ENCODE assay signal across 8 cellular contexts in the genomic region with DNA sequence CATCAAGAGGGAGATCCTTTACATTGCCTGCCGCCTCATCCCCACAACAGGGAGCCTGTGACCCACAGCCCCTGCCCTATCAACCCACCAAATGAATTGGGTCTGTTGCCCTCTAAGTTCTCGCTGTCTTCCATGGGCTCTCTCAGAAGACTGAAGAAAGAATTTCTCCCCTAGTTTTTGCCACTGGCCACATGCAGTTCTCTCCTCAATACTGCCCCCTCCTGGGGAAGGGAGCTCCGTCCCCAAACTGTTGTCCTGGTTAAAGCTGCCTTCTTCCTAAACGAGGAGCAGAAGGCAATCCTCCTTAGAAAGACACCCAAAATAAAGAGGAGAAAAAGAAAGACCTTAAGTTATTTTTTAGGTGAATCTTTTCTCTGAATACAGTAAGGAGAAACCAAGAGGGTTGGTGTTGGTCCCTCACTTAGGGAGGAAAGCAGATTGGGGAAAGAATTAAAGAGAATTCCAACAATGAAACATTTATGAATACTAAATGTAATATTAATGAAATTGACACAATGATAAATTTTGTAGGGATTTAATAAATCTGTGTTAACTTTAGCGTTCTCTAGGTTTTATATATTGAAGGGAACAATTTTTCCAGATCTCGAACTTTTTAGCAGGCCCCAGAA. TPM values are rescaled to one million over a fixed set of nuclear protein-coding genes. Genes with fewer than 3 reads are reported as not detected.
DNase-seq lines count a peak whose midpoint lies in the region; ATAC-seq, FAIRE-seq and TF ChIP-seq lines count a peak whose summit lies in the region.

No MANE protein-coding gene starts in this region.

- WGBS in A549 (ENCODE audit: missing lambda C conversion rate) = 20% methylated on average over 6 of the region's 6 CpGs

- no peak overlapping the region for H3K27ac Mint-ChIP-seq in activated CD8-positive, alpha-beta T cell treated with anti-CD3 and anti-CD28 coated beads, Interleukin-2, amount 10 ng/mL, durations not matched to agents 7 days and 5 days

- H3K4me2 ChIP-seq in A549 = no peak overlapping the region

- TF ChIP-seq POLR2A in A549 (IDR thresholded peaks at IDR 0.05; ENCODE audit: low read length) = no peak

- intact Hi-C loops in posterior vena cava (cut with DNase I) = loop anchor here in 1 of 2 donors (10.0 kb wide), 2 partner anchors 484 to 1174 kb away; no protein-coding TSS in a partner anchor

- H3K4me1 Mint-ChIP-seq in activated CD8-positive, alpha-beta T cell treated with anti-CD3 and anti-CD28 coated beads, Interleukin-2, amount 10 ng/mL, durations not matched to agents 7 days and 5 days (ENCODE audit: low read depth) = no peaks in the 10 kb centered on the region

- CTCF ChIA-PET in A549 (lab: Yijun Ruan, JAX) = interaction anchor here (0.6 to 5.6 kb wide), 17 partner anchors 8 to 1180 kb away, joined by 3 to 45 read pairs (median 4); no protein-coding TSS in a partner anchor
- CTCF ChIA-PET in activated CD8-positive, alpha-beta T cell treated with anti-CD3 and anti-CD28 coated beads, Interleukin-2, amount 10 ng/mL, durations not matched to agents 7 days and 5 days (lab: Charles Lee) = interaction anchor here (0.6 to 2.2 kb wide), 18 partner anchors 9 to 1192 kb away, joined by 3 to 13 read pairs (median 4); no protein-coding TSS in a partner anchor

- no peak overlapping the region for H3K27ac ChIP-seq in A549

- ATAC-seq in A549 (peak in 1 of 2 experiments; percentile 70; a peak in 3 of 6 replicates), HG02798 (IDR thresholded peaks at IDR 0.05; ENCODE audit: poor library complexity, unreplicated experiment) (peak; percentile 72)
- no peak for ATAC-seq in activated CD8-positive, alpha-beta T cell treated with anti-CD3 and anti-CD28 coated beads, Interleukin-2, amount 10 ng/mL, durations not matched to agents 7 days and 5 days

- FAIRE-seq in A549 (lab: Jason Lieb, UNC) = no peak

- POLR2A ChIA-PET in A549 (lab: Yijun Ruan, JAX) = no interaction called here
- POLR2A ChIA-PET in activated CD8-positive, alpha-beta T cell treated with anti-CD3 and anti-CD28 coated beads, Interleukin-2, amount 10 ng/mL, durations not matched to agents 7 days and 5 days (lab: Charles Lee) = no interaction called here

- DNase-seq in A549 (ENCODE audit: low read depth in 1 of 2, low spot score in 1 of 2) = peak; percentile 49 to 58
- peak; percentile 30 for DNase-seq in GM04504 (ENCODE audit: low read depth)
- DNase-seq in NCI-H69 (lab: John Stamatoyannopoulos, UW) = peak; percentile 42
- peak; percentile 56 for DNase-seq in activated CD8-positive, alpha-beta T cell treated with anti-CD3 and anti-CD28 coated beads, Interleukin-2, amount 10 ng/mL, durations not matched to agents 7 days and 5 days
- DNase-seq in fibroblast of villous mesenchyme (ENCODE audit: low read depth) = peak; percentile 56
- peak; percentile 56 for DNase-seq in retina
- DNase-seq in posterior vena cava (ENCODE audit: low spot score) = no peak

- H3K4me3 ChIP-seq in A549 (no peak overlapping the region), fibroblast of villous mesenchyme (ENCODE audit: low read depth, low read length) (no peak overlapping the region)

- no peaks in the 10 kb centered on the region for H3K36me3 Mint-ChIP-seq in activated CD8-positive, alpha-beta T cell treated with anti-CD3 and anti-CD28 coated beads, Interleukin-2, amount 10 ng/mL, durations not matched to agents 7 days and 5 days (ENCODE audit: low read depth)

- H3K27me3 Mint-ChIP-seq in activated CD8-positive, alpha-beta T cell treated with anti-CD3 and anti-CD28 coated beads, Interleukin-2, amount 10 ng/mL, durations not matched to agents 7 days and 5 days (ENCODE audit: low read depth) = peaks cover 4% of the 10 kb centered on the region

- TF ChIP-seq EP300 in A549 (IDR thresholded peaks at IDR 0.05) = no peak

- peak; percentile 65 for TF ChIP-seq CTCF in A549 (IDR thresholded peaks at IDR 0.05)
- TF ChIP-seq CTCF in fibroblast of villous mesenchyme (IDR thresholded peaks at IDR 0.05; ENCODE audit: insufficient read depth, low read depth, low read length) = peak; percentile 84

- TF ChIP-seq RAD21 in A549 (conservative IDR thresholded peaks at IDR 0.05 in 1 of 2, IDR thresholded peaks at IDR 0.05 in 1 of 2) = peak; percentile 53 to 63; a peak in 4 of 5 replicates

- H3K9me3 Mint-ChIP-seq in activated CD8-positive, alpha-beta T cell treated with anti-CD3 and anti-CD28 coated beads, Interleukin-2, amount 10 ng/mL, durations not matched to agents 7 days and 5 days (ENCODE audit: insufficient read depth) = no peaks in the 10 kb centered on the region

- H3K4me3 Mint-ChIP-seq in activated CD8-positive, alpha-beta T cell treated with anti-CD3 and anti-CD28 coated beads, Interleukin-2, amount 10 ng/mL, durations not matched to agents 7 days and 5 days = no peak overlapping the region

- no peaks in the 10 kb centered on the region for H3K4me1 ChIP-seq in A549

- no peaks in the 10 kb centered on the region for H3K9me3 ChIP-seq in A549

TF ChIP-seq in A549, 52 proteins besides CTCF, POLR2A, EP300 and RAD21:
- no peak for TF ChIP-seq RARB (CRISPR knock-in tag; IDR thresholded peaks at IDR 0.05)
- TF ChIP-seq SMC3 (IDR thresholded peaks at IDR 0.05) = peak; percentile 56
TF ChIP-seq in A549: peak in this region for 1.

RNA-seq across cellular contexts. Expression of a gene that starts 31.1 kb away (rescaled TPM):
- 3.4 and 4.0 TPM in 2 replicates for polyA plus RNA-seq in A549 (2011; rRNA removed)
- 2.2 TPM in 2 replicates for polyA plus RNA-seq in A549 (2012; cell fraction: cytosol; rRNA removed)
- 6.4 and 7.4 TPM in 2 replicates for polyA plus RNA-seq in A549 (2012; cell fraction: nucleus; rRNA removed)
- polyA plus RNA-seq in A549 (2017; fragmentation: RNase III; extraction: RNeasy Plus Mini Kit Qiagen cat#74134 plus additional on column Dnase treatment) = 1.6 to 2.3 TPM (median 1.9 TPM) in 3 replicates
- polyA minus RNA-seq in A549 (2011; rRNA and poly(A)+ RNA removed) = 15.0 and 16.5 TPM in 2 replicates
- total RNA-seq in activated CD8-positive, alpha-beta T cell treated with anti-CD3 and anti-CD28 coated beads, Interleukin-2, amount 10 ng/mL, durations not matched to agents 7 days and 5 days = not detected
- total RNA-seq in fibroblast of villous mesenchyme = 13.0 and 15.1 TPM in 2 replicates
- total RNA-seq in posterior vena cava = 1 to 10 TPM; 5.3 to 9.0 TPM

Comparison
In these comparisons a context has a peak if more than half of its experiments do, and no peak if none do; other contexts are left out.
1. RNA of a gene that starts 31.1 kb away (total RNA-seq): 13.0 to 15.1 TPM in fibroblast of villous mesenchyme and 5.3 to 9.0 TPM in posterior vena cava; not detected in activated CD8-positive, alpha-beta T cell treated with anti-CD3 and anti-CD28 coated beads, Interleukin-2, amount 10 ng/mL, durations not matched to agents 7 days and 5 days; every median in the first group is over 4 times any median in the second.